14 cellular contexts compared by ENCODE assay signal in the genomic region with DNA sequence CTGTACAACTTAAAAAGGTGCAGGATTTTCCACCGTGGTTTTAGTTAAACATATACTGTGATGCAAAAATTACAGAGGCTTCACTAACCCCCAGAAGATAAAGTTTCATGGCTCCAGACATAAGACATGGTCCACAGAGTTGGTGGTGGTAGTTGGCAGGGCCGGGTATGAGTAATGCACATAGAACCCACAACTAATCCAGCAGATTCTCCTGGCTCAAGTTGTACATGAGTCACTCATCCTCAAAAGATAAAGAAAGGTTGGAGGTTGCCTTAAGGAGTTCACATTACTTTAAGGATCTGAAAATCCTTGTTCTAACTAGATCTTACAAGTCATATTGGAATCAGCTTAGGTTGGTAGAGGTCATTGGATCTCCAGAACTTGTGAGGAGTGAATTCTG.
DNase-seq lines count a peak whose midpoint lies in the region; ATAC-seq and TF ChIP-seq lines count a peak whose summit lies in the region.
"Had no signal": no experiment of that assay in that cellular context is flagged by ENCODE, and none has a peak within 500 bp of the region (broad histone marks: within the 10 kb centered on the region; RNA-seq: fewer than 3 reads in every experiment).

No MANE protein-coding gene starts in this region.

- H3K9me3 Mint-ChIP-seq in activated T-helper 1 cell treated with anti-CD3 and anti-CD28 coated beads, Interleukin-12 subunit alpha, Interleukin-12 subunit beta, Interleukin-2, Interleukin-4 antibody, amounts not matched to agents 30 ng/mL and 10 ng/mL and 1 ng/mL, durations not matched to agents 14 hours and 24 hours and 36 hours: no peaks in the 10 kb centered on the region
- H3K9me3 Mint-ChIP-seq: stimulated activated naive CD8-positive, alpha-beta T cell treated with anti-CD3 and anti-CD28 coated beads, Interleukin-15, Interleukin-2, amounts not matched to agents 100 ng/mL and 50 ng/mL, for 24 hours had no signal

- no peak overlapping the region for H3K4me3 ChIP-seq in choroid plexus epithelial cell (ENCODE audit: low read depth, low read length)
- H3K4me3 ChIP-seq: SK-N-MC had no signal

- H3K4me1 Mint-ChIP-seq in activated T-helper 1 cell treated with anti-CD3 and anti-CD28 coated beads, Interleukin-12 subunit alpha, Interleukin-12 subunit beta, Interleukin-2, Interleukin-4 antibody, amounts not matched to agents 30 ng/mL and 10 ng/mL and 1 ng/mL, durations not matched to agents 14 hours and 24 hours and 36 hours (ENCODE audit: low read depth): no peaks in the 10 kb centered on the region
- H3K4me1 Mint-ChIP-seq: CD8-positive, alpha-beta memory T cell had no signal

- peaks cover 2% of the 10 kb centered on the region for H3K27me3 Mint-ChIP-seq in activated T-helper 1 cell treated with anti-CD3 and anti-CD28 coated beads, Interleukin-12 subunit alpha, Interleukin-12 subunit beta, Interleukin-2, Interleukin-4 antibody, amounts not matched to agents 30 ng/mL and 10 ng/mL and 1 ng/mL, durations not matched to agents 14 hours and 24 hours and 36 hours (ENCODE audit: insufficient read depth)
- H3K27me3 Mint-ChIP-seq: stimulated activated naive CD8-positive, alpha-beta T cell treated with anti-CD3 and anti-CD28 coated beads, Interleukin-15, Interleukin-2, amounts not matched to agents 100 ng/mL and 50 ng/mL, for 24 hours had no signal

- no peak overlapping the region for H3K27ac Mint-ChIP-seq in activated T-helper 1 cell treated with anti-CD3 and anti-CD28 coated beads, Interleukin-12 subunit alpha, Interleukin-12 subunit beta, Interleukin-2, Interleukin-4 antibody, amounts not matched to agents 30 ng/mL and 10 ng/mL and 1 ng/mL, durations not matched to agents 14 hours and 24 hours and 36 hours
- H3K27ac Mint-ChIP-seq: CD8-positive, alpha-beta memory T cell; stimulated activated naive CD8-positive, alpha-beta T cell treated with anti-CD3 and anti-CD28 coated beads, Interleukin-15, Interleukin-2, amounts not matched to agents 100 ng/mL and 50 ng/mL, for 24 hours had no signal

- intact Hi-C loops in activated T-helper 1 cell treated with anti-CD3 and anti-CD28 coated beads, Interleukin-12 subunit alpha, Interleukin-12 subunit beta, Interleukin-2, Interleukin-4 antibody, amounts not matched to agents 30 ng/mL and 10 ng/mL and 1 ng/mL, durations not matched to agents 14 hours and 24 hours and 36 hours (cut with micrococcal nuclease): no loop called here

- H3K36me3 Mint-ChIP-seq in activated T-helper 1 cell treated with anti-CD3 and anti-CD28 coated beads, Interleukin-12 subunit alpha, Interleukin-12 subunit beta, Interleukin-2, Interleukin-4 antibody, amounts not matched to agents 30 ng/mL and 10 ng/mL and 1 ng/mL, durations not matched to agents 14 hours and 24 hours and 36 hours (ENCODE audit: low read depth): no peaks in the 10 kb centered on the region

- no peak overlapping the region for H3K4me3 Mint-ChIP-seq in activated T-helper 1 cell treated with anti-CD3 and anti-CD28 coated beads, Interleukin-12 subunit alpha, Interleukin-12 subunit beta, Interleukin-2, Interleukin-4 antibody, amounts not matched to agents 30 ng/mL and 10 ng/mL and 1 ng/mL, durations not matched to agents 14 hours and 24 hours and 36 hours
- H3K4me3 Mint-ChIP-seq: CD8-positive, alpha-beta memory T cell; stimulated activated naive CD8-positive, alpha-beta T cell treated with anti-CD3 and anti-CD28 coated beads, Interleukin-15, Interleukin-2, amounts not matched to agents 100 ng/mL and 50 ng/mL, for 24 hours had no signal

- peak; percentile 71 for DNase-seq in AG09319 (ENCODE audit: extremely low read depth, low read depth)
- DNase-seq in M059J (ENCODE audit: low read depth): peak; percentile 99
- DNase-seq in choroid plexus epithelial cell (ENCODE audit: low read depth): peak; percentile 86
- DNase-seq in myocyte (ENCODE audit: low read depth): peak; percentile 88
- DNase-seq in activated CD8-positive, alpha-beta memory T cell treated with anti-CD3 and anti-CD28 coated beads, Interleukin-2, amount 50 U/mL, for 48 hours: no peak
- no peak for DNase-seq in activated T-helper 1 cell treated with anti-CD3 and anti-CD28 coated beads, Interleukin-12 subunit alpha, Interleukin-12 subunit beta, Interleukin-2, Interleukin-4 antibody, amounts not matched to agents 30 ng/mL and 10 ng/mL and 1 ng/mL, durations not matched to agents 14 hours and 24 hours and 36 hours (ENCODE audit: low spot score)
- DNase-seq in CD1c-positive myeloid dendritic cell (ENCODE audit: extremely low spot score): no peak
- DNase-seq: CD8-positive, alpha-beta memory T cell; glutamatergic neuron; KG1; NCI-H345 had no signal

- ATAC-seq in GM21515 (IDR thresholded peaks at IDR 0.05; ENCODE audit: unreplicated experiment): no peak

- TF ChIP-seq CTCF in AG09319 (IDR thresholded peaks at IDR 0.05; ENCODE audit: low read depth, low read length) (no peak), choroid plexus epithelial cell (conservative IDR thresholded peaks at IDR 0.05; ENCODE audit: low read depth, low read length) (no peak)

Comparison
In these comparisons a context has a peak if more than half of its experiments do, and no peak if none do; other contexts are left out.
1. DNase-seq: peak in AG09319 (single experiment), M059J (single experiment), choroid plexus epithelial cell (single experiment) and myocyte (single experiment); none in activated CD8-positive, alpha-beta memory T cell treated with anti-CD3 and anti-CD28 coated beads, Interleukin-2, amount 50 U/mL, for 48 hours (single experiment), activated T-helper 1 cell treated with anti-CD3 and anti-CD28 coated beads, Interleukin-12 subunit alpha, Interleukin-12 subunit beta, Interleukin-2, Interleukin-4 antibody, amounts not matched to agents 30 ng/mL and 10 ng/mL and 1 ng/mL, durations not matched to agents 14 hours and 24 hours and 36 hours (single experiment) and CD1c-positive myeloid dendritic cell (single experiment).